Comparison of ENCODE assay signal across 11 cellular contexts in the genomic region with DNA sequence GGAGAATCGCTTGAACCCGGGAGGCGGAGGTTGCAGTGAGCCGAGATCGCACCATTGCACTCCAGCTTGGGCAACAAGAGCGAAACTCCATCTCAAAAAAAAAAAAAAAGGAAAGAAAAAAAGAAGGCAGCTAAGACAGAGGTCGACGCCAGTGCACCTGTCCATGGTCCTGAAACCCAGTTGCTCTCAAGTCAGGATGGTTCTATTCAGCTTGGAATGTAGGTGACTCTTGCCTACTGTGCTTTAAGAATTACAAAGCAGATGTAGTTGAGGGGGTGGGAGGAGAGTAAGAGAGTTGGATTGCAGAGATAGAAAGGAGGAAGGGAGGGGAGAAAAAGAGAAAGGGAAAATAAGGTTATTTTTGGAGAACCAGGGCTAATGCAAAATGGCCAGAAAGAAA. TPM values are rescaled to one million over a fixed set of nuclear protein-coding genes. Genes with fewer than 3 reads are reported as not detected.
DNase-seq lines count a peak whose midpoint lies in the region; ATAC-seq and FAIRE-seq lines count a peak whose summit lies in the region.
"Had no signal": no experiment of that assay in that cellular context is flagged by ENCODE, and none has a peak within 500 bp of the region (broad histone marks: within the 10 kb centered on the region; RNA-seq: fewer than 3 reads in every experiment).

No MANE protein-coding gene starts in this region.

- no peaks in the 10 kb centered on the region for H3K36me3 Mint-ChIP-seq in CD4-positive, CD25-positive, alpha-beta regulatory T cell
- no peaks in the 10 kb centered on the region for H3K36me3 Mint-ChIP-seq in immature natural killer cell

- no peak overlapping the region for H3K4me3 Mint-ChIP-seq in CD4-positive, CD25-positive, alpha-beta regulatory T cell
- peak overlapping the region in 1 of 5 donors; percentile 28 for H3K4me3 Mint-ChIP-seq in immature natural killer cell
- H3K4me3 Mint-ChIP-seq: nephron had no signal

- no peaks in the 10 kb centered on the region for H3K27me3 ChIP-seq in CD4-positive, CD25-positive, alpha-beta regulatory T cell (ENCODE audit: control insufficient read depth, insufficient read depth, low read length)
- H3K27me3 ChIP-seq in iPS-20b (ENCODE audit: insufficient read depth, low read length): no peaks in the 10 kb centered on the region
- H3K27me3 ChIP-seq: vagina had no signal

- H3K4me1 Mint-ChIP-seq in CD4-positive, CD25-positive, alpha-beta regulatory T cell: peaks cover 0 to 6% (median 0%) of the 10 kb centered on the region in 4 donors
- no peaks in the 10 kb centered on the region for H3K4me1 Mint-ChIP-seq in immature natural killer cell
- H3K4me1 Mint-ChIP-seq: nephron had no signal

- no peak overlapping the region for H3K9ac ChIP-seq in iPS-20b (ENCODE audit: low read depth, low read length)

- peak in 2 of 3 donors; percentile 21 to 22 for DNase-seq in CD4-positive, CD25-positive, alpha-beta regulatory T cell
- peak; percentile 51 for DNase-seq in HTR-8/SVneo (ENCODE audit: insufficient read length, low spot score)
- DNase-seq in activated CD4-positive, alpha-beta T cell treated with anti-CD3 and anti-CD28 coated beads for 48 hours: peak; percentile 39
- DNase-seq in COR-L47 (lab: John Stamatoyannopoulos, UW): no peak
- no peak for DNase-seq in immature natural killer cell
- DNase-seq: anterior cingulate cortex had no signal

- H3K27me3 Mint-ChIP-seq in CD4-positive, CD25-positive, alpha-beta regulatory T cell: peaks cover 5% of the 10 kb centered on the region
- H3K27me3 Mint-ChIP-seq in immature natural killer cell (ENCODE audit: low read depth in 3 of 3): peaks cover 0 to 4% (median 0%) of the 10 kb centered on the region in 3 donors

- no peak for FAIRE-seq in HTR-8/SVneo (lab: Jason Lieb, UNC)

- H3K9me3 ChIP-seq in CD4-positive, CD25-positive, alpha-beta regulatory T cell (ENCODE audit: control insufficient read depth in 2 of 2, low read length in 2 of 2): no peaks in the 10 kb centered on the region
- no peaks in the 10 kb centered on the region for H3K9me3 ChIP-seq in iPS-20b (ENCODE audit: insufficient read depth, low read depth, low read length)
- H3K9me3 ChIP-seq: vagina had no signal

- ATAC-seq in CD4-positive, CD25-positive, alpha-beta regulatory T cell (ENCODE audit: low read depth in 2 of 2): no peak
- no peak for ATAC-seq in GM19023 (IDR thresholded peaks at IDR 0.05; ENCODE audit: unreplicated experiment)
- no peak for ATAC-seq in HG03175 (IDR thresholded peaks at IDR 0.05; ENCODE audit: unreplicated experiment)

- no peak overlapping the region for H3K27ac ChIP-seq in CD4-positive, CD25-positive, alpha-beta regulatory T cell (ENCODE audit: insufficient read depth, low read length, poor library complexity, severe bottlenecking)
- no peak overlapping the region for H3K27ac ChIP-seq in iPS-20b (ENCODE audit: low read length)
- H3K27ac ChIP-seq: vagina had no signal

- no peak overlapping the region for H3K4me3 ChIP-seq in CD4-positive, CD25-positive, alpha-beta regulatory T cell (ENCODE audit: low read depth, low read length)
- peak overlapping the region; percentile 25; the same call in 1 of the 2 replicates for H3K4me3 ChIP-seq in iPS-20b (ENCODE audit: low read length)
- H3K4me3 ChIP-seq: vagina had no signal

- H3K27ac Mint-ChIP-seq in CD4-positive, CD25-positive, alpha-beta regulatory T cell: no peak overlapping the region
- no peak overlapping the region for H3K27ac Mint-ChIP-seq in immature natural killer cell
- H3K27ac Mint-ChIP-seq: nephron had no signal

- H3K4me1 ChIP-seq in CD4-positive, CD25-positive, alpha-beta regulatory T cell (ENCODE audit: control insufficient read depth, insufficient read depth, low read length, poor library complexity, severe bottlenecking): no peaks in the 10 kb centered on the region
- peaks cover 2% of the 10 kb centered on the region; the same call in 1 of the 2 replicates for H3K4me1 ChIP-seq in iPS-20b (ENCODE audit: insufficient read depth, low read length)
- H3K4me1 ChIP-seq: vagina had no signal

- H3K36me3 ChIP-seq in CD4-positive, CD25-positive, alpha-beta regulatory T cell (ENCODE audit: control insufficient read depth, insufficient read depth, low read length): no peaks in the 10 kb centered on the region
- H3K36me3 ChIP-seq in iPS-20b (ENCODE audit: insufficient read depth, low read depth, low read length): peaks cover 10% of the 10 kb centered on the region; the same call in 1 of the 2 replicates
- H3K36me3 ChIP-seq: vagina had no signal

- H3K9me3 Mint-ChIP-seq in CD4-positive, CD25-positive, alpha-beta regulatory T cell: peaks cover 0 to 7% (median 3%) of the 10 kb centered on the region in 7 donors
- peaks cover 0 to 2% (median 0%) of the 10 kb centered on the region in 6 donors for H3K9me3 Mint-ChIP-seq in immature natural killer cell

RNA-seq across cellular contexts. Expression of gene CACNG7, which starts 18.7 kb away (rescaled TPM):
- total RNA-seq in CD4-positive, CD25-positive, alpha-beta regulatory T cell: not detected
- not detected for polyA plus RNA-seq in CD4-positive, CD25-positive, alpha-beta regulatory T cell
- polyA plus RNA-seq in immature natural killer cell: not detected
- total RNA-seq: vagina had no signal

RNA-seq across cellular contexts. Expression of gene CACNG8, which starts 35.0 kb away (rescaled TPM):
- not detected for total RNA-seq in CD4-positive, CD25-positive, alpha-beta regulatory T cell
- not detected for polyA plus RNA-seq in CD4-positive, CD25-positive, alpha-beta regulatory T cell
- not detected for polyA plus RNA-seq in immature natural killer cell
- total RNA-seq: vagina had no signal

RNA-seq across cellular contexts. Expression of gene PRKCG, which starts 45.7 kb away (rescaled TPM):
- not detected for total RNA-seq in CD4-positive, CD25-positive, alpha-beta regulatory T cell
- polyA plus RNA-seq in CD4-positive, CD25-positive, alpha-beta regulatory T cell: not detected
- not detected for polyA plus RNA-seq in immature natural killer cell
- total RNA-seq: vagina had no signal

Comparison
In these comparisons a context has a peak if more than half of its experiments do, and no peak if none do; other contexts are left out.
1. DNase-seq: peak in CD4-positive, CD25-positive, alpha-beta regulatory T cell (2 of 3), HTR-8/SVneo (single experiment) and activated CD4-positive, alpha-beta T cell treated with anti-CD3 and anti-CD28 coated beads for 48 hours (single experiment); none in COR-L47 (single experiment) and immature natural killer cell (0 of 3).